14 cellular contexts compared by ENCODE assay signal in the genomic region with DNA sequence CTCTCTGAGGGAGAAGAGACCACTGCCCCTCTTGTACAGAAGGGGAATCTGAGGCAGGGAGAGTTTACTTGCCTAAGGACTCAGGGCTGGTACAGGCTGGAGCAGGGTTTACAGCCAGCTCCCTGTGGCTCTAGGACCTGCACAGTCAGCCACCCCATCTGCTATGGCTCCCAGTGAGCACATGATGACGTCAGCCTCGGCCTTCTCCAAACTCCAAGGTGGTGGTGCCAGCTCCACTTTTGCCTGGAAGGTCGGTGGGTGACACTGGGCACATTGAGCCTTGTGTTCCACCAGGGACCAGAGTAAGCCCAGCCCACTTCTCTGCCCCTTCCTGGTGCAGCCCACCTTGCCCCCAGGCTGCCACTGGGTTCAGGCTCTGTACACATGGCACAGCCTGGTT.
A peak's percentile ranks its signal among the peaks of the same experiment; 100 is the strongest.
DNase-seq lines count a peak whose midpoint lies in the region; ATAC-seq, FAIRE-seq and TF ChIP-seq lines count a peak whose summit lies in the region.
"Had no signal": no experiment of that assay in that cellular context is flagged by ENCODE, and none has a peak within 500 bp of the region (broad histone marks: within the 10 kb centered on the region; RNA-seq: fewer than 3 reads in every experiment).

No MANE protein-coding gene starts in this region.

- H3K36me3 Mint-ChIP-seq in H9 (ENCODE audit: insufficient read depth in 1 of 3, low read depth in 3 of 3) = no peaks in the 10 kb centered on the region
- H3K36me3 Mint-ChIP-seq in activated CD8-positive, alpha-beta T cell treated with anti-CD3 and anti-CD28 coated beads, Interleukin-2, amount 10 ng/mL, durations not matched to agents 7 days and 5 days (ENCODE audit: low read depth) = no peaks in the 10 kb centered on the region

- no peak for ATAC-seq in activated CD8-positive, alpha-beta T cell treated with anti-CD3 and anti-CD28 coated beads, Interleukin-2, amount 10 ng/mL, durations not matched to agents 7 days and 5 days
- no peak for ATAC-seq in GM19035 (IDR thresholded peaks at IDR 0.05; ENCODE audit: unreplicated experiment)

- H3K27me3 Mint-ChIP-seq in H9 (ENCODE audit: low read depth) = peaks cover 6% of the 10 kb centered on the region
- no peaks in the 10 kb centered on the region for H3K27me3 Mint-ChIP-seq in activated CD8-positive, alpha-beta T cell treated with anti-CD3 and anti-CD28 coated beads, Interleukin-2, amount 10 ng/mL, durations not matched to agents 7 days and 5 days (ENCODE audit: low read depth)

- no peak overlapping the region for H3K27ac Mint-ChIP-seq in H9
- H3K27ac Mint-ChIP-seq in activated CD8-positive, alpha-beta T cell treated with anti-CD3 and anti-CD28 coated beads, Interleukin-2, amount 10 ng/mL, durations not matched to agents 7 days and 5 days = no peak overlapping the region

- H3K4ac ChIP-seq in H9 (ENCODE audit: low read depth, low read length) = no peak overlapping the region

- peaks cover 4 to 14% of the 10 kb centered on the region in 2 experiments for H3K4me1 Mint-ChIP-seq in H9
- no peaks in the 10 kb centered on the region for H3K4me1 Mint-ChIP-seq in activated CD8-positive, alpha-beta T cell treated with anti-CD3 and anti-CD28 coated beads, Interleukin-2, amount 10 ng/mL, durations not matched to agents 7 days and 5 days (ENCODE audit: low read depth)

- H3K79me2 ChIP-seq in H9 (ENCODE audit: insufficient read depth, low read length) = no peaks in the 10 kb centered on the region

- H3K4me1 ChIP-seq in H9 (ENCODE audit: insufficient read depth, low read length) = no peaks in the 10 kb centered on the region

- H3K4me2 ChIP-seq in H9 (ENCODE audit: insufficient read depth, insufficient read length, low read length) = no peak overlapping the region

- no peaks in the 10 kb centered on the region for H3K79me1 ChIP-seq in H9 (ENCODE audit: insufficient read depth, low read depth, low read length, poor library complexity, severe bottlenecking)

- no peak overlapping the region for H2AFZ ChIP-seq in H9 (ENCODE audit: low read length)

- no peak overlapping the region for H4K5ac ChIP-seq in H9 (ENCODE audit: insufficient read length, low read depth, low read length)

- no peak overlapping the region for H3T11ph ChIP-seq in H9 (ENCODE audit: low read length)

- FAIRE-seq in RCC 7860 (lab: Jason Lieb, UNC) (no peak), urothelium cell line (lab: Jason Lieb, UNC) (no peak)

- H3K56ac ChIP-seq in H9 (ENCODE audit: insufficient read length, low read depth, low read length) = no peak overlapping the region

- no peak overlapping the region for H2BK12ac ChIP-seq in H9 (ENCODE audit: insufficient read length, low read depth, low read length)

- WGBS in H9 (ENCODE audit: extremely low coverage, insufficient read length, low lambda C conversion rate) = no CpG with 5 or more reads among the region's 3 CpGs

- no peak overlapping the region for H2BK15ac ChIP-seq in H9 (ENCODE audit: low read depth, low read length)

- no peak overlapping the region for H4K8ac ChIP-seq in H9 (replicated peaks; ENCODE audit: insufficient read length, low read depth, low read length)

- H3K9ac ChIP-seq in H9 (ENCODE audit: extremely low read depth, insufficient read length, low read length) = no peak overlapping the region

- peaks cover 3% of the 10 kb centered on the region for H3K23me2 ChIP-seq in H9 (ENCODE audit: insufficient read length, low read depth, low read length, poor library complexity, severe bottlenecking)

- H3K4me3 Mint-ChIP-seq in H9 = no peak overlapping the region
- H3K4me3 Mint-ChIP-seq in activated CD8-positive, alpha-beta T cell treated with anti-CD3 and anti-CD28 coated beads, Interleukin-2, amount 10 ng/mL, durations not matched to agents 7 days and 5 days = no peak overlapping the region

- no peak overlapping the region for H3K23ac ChIP-seq in H9 (ENCODE audit: insufficient read length, low read depth, low read length)

- POLR2A ChIA-PET in activated CD8-positive, alpha-beta T cell treated with anti-CD3 and anti-CD28 coated beads, Interleukin-2, amount 10 ng/mL, durations not matched to agents 7 days and 5 days (lab: Charles Lee) = no interaction called here

- CTCF ChIA-PET in activated CD8-positive, alpha-beta T cell treated with anti-CD3 and anti-CD28 coated beads, Interleukin-2, amount 10 ng/mL, durations not matched to agents 7 days and 5 days (lab: Charles Lee) = no interaction called here

- no peak overlapping the region for H2BK20ac ChIP-seq in H9 (ENCODE audit: low read depth, low read length, poor library complexity, severe bottlenecking)

- no peak overlapping the region for H2AK5ac ChIP-seq in H9 (ENCODE audit: insufficient read length, low read length)

- H4K20me1 ChIP-seq in H9 (ENCODE audit: control insufficient read depth, insufficient read depth, insufficient read length) = no peaks in the 10 kb centered on the region

- H3K18ac ChIP-seq in H9 (ENCODE audit: insufficient read length, low read depth, low read length) = peak overlapping the region; percentile 44

- H2BK5ac ChIP-seq in H9 (ENCODE audit: insufficient read length, low read length) = no peak overlapping the region

- DNase-seq in DMS 273 treated with DMSO at 0.1 percent for 48 hours (lab: John Stamatoyannopoulos, UW) = peak; percentile 42
- no peak for DNase-seq in H9
- DNase-seq in NCI-H2171 treated with DMSO at 0.1 percent for 48 hours (lab: John Stamatoyannopoulos, UW) = peak; percentile 61
- DNase-seq in cerebellar cortex (ENCODE audit: low spot score) = peak; percentile 89
- no peak for DNase-seq in RCC 7860 (ENCODE audit: low spot score)
- DNase-seq in urothelium cell line (ENCODE audit: low spot score) = no peak
- DNase-seq in activated CD8-positive, alpha-beta T cell treated with anti-CD3 and anti-CD28 coated beads, Interleukin-2, amount 10 ng/mL, durations not matched to agents 7 days and 5 days = no peak
- DNase-seq: COR-L47, NCI-H1105, NCI-H187, NCI-H774, T-helper 2 cell had no signal

- no peak overlapping the region for H3K14ac ChIP-seq in H9 (ENCODE audit: insufficient read depth, low read length)

- no peak overlapping the region for H3K27ac ChIP-seq in H9 (ENCODE audit: insufficient read length, low read depth, low read length)
- H3K27ac ChIP-seq: C4-2B had no signal

- no peak overlapping the region for H4K91ac ChIP-seq in H9 (ENCODE audit: insufficient read length, low read depth, low read length)

- TF ChIP-seq CTCF in H9 (conservative IDR thresholded peaks at IDR 0.05) = no peak

- H3K9me3 ChIP-seq in H9 (ENCODE audit: control insufficient read depth, low read depth, low read length) = no peaks in the 10 kb centered on the region

- H3K27me3 ChIP-seq in H9 (ENCODE audit: insufficient read depth, low read length) = no peaks in the 10 kb centered on the region

- no peak overlapping the region for H2BK120ac ChIP-seq in H9 (ENCODE audit: low read depth, low read length, poor library complexity, severe bottlenecking)

- H3K9me3 Mint-ChIP-seq in H9 = no peaks in the 10 kb centered on the region; a peak in 1 of 5 replicates
- no peaks in the 10 kb centered on the region for H3K9me3 Mint-ChIP-seq in activated CD8-positive, alpha-beta T cell treated with anti-CD3 and anti-CD28 coated beads, Interleukin-2, amount 10 ng/mL, durations not matched to agents 7 days and 5 days (ENCODE audit: insufficient read depth)

Comparison
In these comparisons a context has a peak if more than half of its experiments do, and no peak if none do; other contexts are left out.
1. DNase-seq: peak in DMS 273 treated with DMSO at 0.1 percent for 48 hours (single experiment), NCI-H2171 treated with DMSO at 0.1 percent for 48 hours (single experiment) and cerebellar cortex (single experiment); none in H9 (single experiment), RCC 7860 (single experiment), urothelium cell line (single experiment) and activated CD8-positive, alpha-beta T cell treated with anti-CD3 and anti-CD28 coated beads, Interleukin-2, amount 10 ng/mL, durations not matched to agents 7 days and 5 days (single experiment).